ENCODE assay signal across 18 cellular contexts in the genomic region with DNA sequence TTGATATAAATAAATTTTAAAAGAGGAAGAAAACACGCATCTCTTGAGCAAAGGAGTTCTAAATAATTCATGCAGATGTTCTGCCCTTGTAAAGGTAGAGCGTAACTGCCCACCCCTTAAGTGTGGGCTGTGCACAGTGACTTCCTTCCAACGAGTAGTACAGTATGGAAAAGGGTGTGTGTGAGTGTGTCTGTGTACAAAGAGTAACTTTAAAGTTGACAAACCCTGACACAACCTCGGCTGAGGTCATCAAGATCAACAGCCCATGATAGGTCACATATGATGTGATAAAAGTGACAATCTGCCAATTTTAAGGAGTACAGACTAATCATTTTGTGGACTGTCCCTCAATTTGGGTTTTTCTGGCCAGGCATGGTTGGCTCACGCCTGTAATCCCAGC.
DNase-seq lines count a peak whose midpoint lies in the region; ATAC-seq and TF ChIP-seq lines count a peak whose summit lies in the region.
"Had no signal": no experiment of that assay in that cellular context is flagged by ENCODE, and none has a peak within 500 bp of the region (broad histone marks: within the 10 kb centered on the region; RNA-seq: fewer than 3 reads in every experiment).

No MANE protein-coding gene starts in this region.

- H3K27ac ChIP-seq in right lobe of liver = no peak overlapping the region
- H3K27ac ChIP-seq: 22Rv1; BLaER1 treated with 17β-estradiol and CSF1 and Interleukin-3, amounts not matched to agents 10 nM and 100 nM; GM23248 had no signal

- H3K36me3 ChIP-seq in right lobe of liver = no peaks in the 10 kb centered on the region
- H3K36me3 ChIP-seq: BE2C had no signal

- 69% methylated on average over 5 of the region's 5 CpGs for WGBS in right lobe of liver (ENCODE audit: insufficient coverage, low coverage, low lambda C conversion rate, missing lambda C conversion rate)

- CTCF ChIA-PET in HEK293T (lab: Yijun Ruan, JAX) = no interaction called here

- H3K27me3 ChIP-seq in right lobe of liver = no peaks in the 10 kb centered on the region
- H3K27me3 ChIP-seq: BE2C; BLaER1 treated with 17β-estradiol and CSF1 and Interleukin-3, amounts not matched to agents 10 nM and 100 nM had no signal

- H3K4me3 ChIP-seq in right lobe of liver = no peak overlapping the region
- H3K4me3 ChIP-seq: BLaER1 treated with 17β-estradiol and CSF1 and Interleukin-3, amounts not matched to agents 10 nM and 100 nM; GM23248 had no signal

- peak; percentile 16 for DNase-seq in CD1c-positive myeloid dendritic cell (ENCODE audit: extremely low spot score)
- DNase-seq in left colon = no peak
- no peak for DNase-seq in right lobe of liver
- no peak for DNase-seq in HEK293T (ENCODE audit: extremely low spot score)
- no peak for DNase-seq in NCI-H2029 (lab: John Stamatoyannopoulos, UW)
- DNase-seq: BE2C; Calu3; CD4-positive, alpha-beta memory T cell; COR-L47; DMS53; DMS79 treated with DMSO at 0.1 percent for 48 hours; GF-D8; GM23248; H7; HCEC 1CT had no signal

- TF ChIP-seq CTCF in right lobe of liver (IDR thresholded peaks at IDR 0.05) = no peak

- H3K4me1 ChIP-seq in right lobe of liver = no peaks in the 10 kb centered on the region
- H3K4me1 ChIP-seq: BE2C; BLaER1 treated with 17β-estradiol and CSF1 and Interleukin-3, amounts not matched to agents 10 nM and 100 nM had no signal

- intact Hi-C loops in left colon (cut with DNase I, micrococcal nuclease) = no loop called here
- intact Hi-C loops in right lobe of liver (cut with DNase I) = no loop called here

- TF ChIP-seq POLR2A in right lobe of liver (IDR thresholded peaks at IDR 0.05) = no peak

- POLR2A ChIA-PET in HEK293T (lab: Yijun Ruan, JAX) = no interaction called here

- H3K9me3 ChIP-seq in right lobe of liver = no peaks in the 10 kb centered on the region
- H3K9me3 ChIP-seq: BE2C had no signal

- ATAC-seq in left colon = peak; percentile 23
- peak in 3 of 4 donors; percentile 35 to 82 (median 59) for ATAC-seq in right lobe of liver
- no peak for ATAC-seq in GM18870 (IDR thresholded peaks at IDR 0.05; ENCODE audit: unreplicated experiment)

TF ChIP-seq in HEK293T, 16 proteins besides CTCF, POLR2A, EP300 and RAD21:
- no peak for TF ChIP-seq ELF4 (IDR thresholded peaks at IDR 0.05)
- TF ChIP-seq CTBP1 (IDR thresholded peaks at IDR 0.05; ENCODE audit: borderline replicate concordance) = no peak
- TF ChIP-seq, protein P1, sequence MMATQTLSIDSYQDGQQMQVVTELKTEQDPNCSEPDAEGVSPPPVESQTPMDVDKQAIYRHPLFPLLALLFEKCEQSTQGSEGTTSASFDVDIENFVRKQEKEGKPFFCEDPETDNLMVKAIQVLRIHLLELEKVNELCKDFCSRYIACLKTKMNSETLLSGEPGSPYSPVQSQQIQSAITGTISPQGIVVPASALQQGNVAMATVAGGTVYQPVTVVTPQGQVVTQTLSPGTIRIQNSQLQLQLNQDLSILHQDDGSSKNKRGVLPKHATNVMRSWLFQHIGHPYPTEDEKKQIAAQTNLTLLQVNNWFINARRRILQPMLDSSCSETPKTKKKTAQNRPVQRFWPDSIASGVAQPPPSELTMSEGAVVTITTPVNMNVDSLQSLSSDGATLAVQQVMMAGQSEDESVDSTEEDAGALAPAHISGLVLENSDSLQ (IDR thresholded peaks at IDR 0.05) = no peak
- no peak for TF ChIP-seq BHLHE40 (IDR thresholded peaks at IDR 0.05; ENCODE audit: borderline replicate concordance)
- no peak for TF ChIP-seq FOXM1 (IDR thresholded peaks at IDR 0.05; ENCODE audit: borderline replicate concordance)
- no peak for TF ChIP-seq ZNF384 (IDR thresholded peaks at IDR 0.05)
- no peak for TF ChIP-seq ARNT (IDR thresholded peaks at IDR 0.05)
- no peak for TF ChIP-seq SUZ12 (IDR thresholded peaks at IDR 0.05)
- TF ChIP-seq HDGF (IDR thresholded peaks at IDR 0.05; ENCODE audit: borderline replicate concordance) = no peak
- no peak for TF ChIP-seq L3MBTL2 (conservative IDR thresholded peaks at IDR 0.05)
- no peak for TF ChIP-seq FOXK2 (IDR thresholded peaks at IDR 0.05)
- TF ChIP-seq SP1 (IDR thresholded peaks at IDR 0.05) = no peak
- no peak for TF ChIP-seq TARDBP (IDR thresholded peaks at IDR 0.05)
- no peak for TF ChIP-seq LEF1 (IDR thresholded peaks at IDR 0.05; ENCODE audit: borderline replicate concordance)
- TF ChIP-seq FOXA1 (IDR thresholded peaks at IDR 0.05) = no peak
- TF ChIP-seq NFRKB (IDR thresholded peaks at IDR 0.05) = no peak
